16 cellular contexts compared by ENCODE assay signal in the genomic region with DNA sequence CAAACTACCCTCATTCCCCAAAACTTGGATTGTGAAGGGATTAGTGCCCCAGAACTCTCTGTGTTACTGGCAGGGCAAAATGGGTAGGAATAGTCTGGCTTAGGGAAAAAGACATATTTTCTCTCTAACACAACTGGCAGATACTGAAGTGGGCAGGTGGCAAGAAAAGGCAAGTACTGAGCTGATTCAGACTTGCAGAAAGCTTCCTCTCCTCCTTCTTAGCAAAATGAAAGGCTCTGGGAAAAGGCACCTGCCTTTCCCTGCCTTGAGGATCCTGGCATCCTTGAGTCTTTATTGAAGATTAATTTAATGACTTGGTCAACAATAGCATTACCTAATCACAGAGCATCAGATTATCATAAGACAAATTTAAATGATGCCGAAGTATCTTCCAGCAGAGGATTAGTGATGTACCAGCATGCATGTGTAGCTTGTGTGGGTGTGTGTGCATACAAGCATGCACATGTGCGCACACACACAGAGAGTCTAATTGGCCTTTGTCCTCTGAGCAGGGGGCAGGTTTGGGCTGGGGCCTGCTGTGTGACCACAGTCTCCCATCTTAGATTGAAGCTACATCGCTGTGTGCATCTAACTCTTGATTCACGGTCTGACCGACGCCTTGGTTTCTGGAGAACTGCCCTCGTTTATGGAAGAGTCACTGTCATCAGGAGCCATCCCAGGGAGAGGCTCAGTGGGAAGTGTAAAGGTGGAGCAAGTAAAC.
DNase-seq lines count a peak whose midpoint lies in the region; TF ChIP-seq lines count a peak whose summit lies in the region.
"Had no signal": no experiment of that assay in that cellular context is flagged by ENCODE, and none has a peak within 500 bp of the region (broad histone marks: within the 10 kb centered on the region; RNA-seq: fewer than 3 reads in every experiment).

No MANE protein-coding gene starts in this region.

- peaks cover 57% of the 10 kb centered on the region for H3K4me1 Mint-ChIP-seq in neural progenitor cell
- H3K4me1 Mint-ChIP-seq: central memory CD8-positive, alpha-beta T cell; memory B cell had no signal

- no peak for TF ChIP-seq EP300 in transverse colon (IDR thresholded peaks at IDR 0.05; ENCODE audit: low read depth)

- no peaks in the 10 kb centered on the region for H3F3A ChIP-seq in neural progenitor cell (ENCODE audit: low read depth)

- H3K27ac ChIP-seq in neural progenitor cell (no peak overlapping the region), transverse colon (peak overlapping the region; percentile 60 to 78 (median 74))
- H3K27ac ChIP-seq: 22Rv1 had no signal

- peaks cover 30% of the 10 kb centered on the region for H3K36me3 Mint-ChIP-seq in neural progenitor cell
- H3K36me3 Mint-ChIP-seq: activated CD8-positive, alpha-beta memory T cell treated with anti-CD3 and anti-CD28 coated beads, Interleukin-2, amount 10 ng/mL, durations not matched to agents 7 days and 5 days had no signal

- H3K9me3 Mint-ChIP-seq in neural progenitor cell: no peaks in the 10 kb centered on the region
- H3K9me3 Mint-ChIP-seq: activated naive CD4-positive, alpha-beta T cell treated with anti-CD3 and anti-CD28 coated beads for 36 hours; central memory CD8-positive, alpha-beta T cell; memory B cell had no signal

- no peak for TF ChIP-seq POLR2A in transverse colon (IDR thresholded peaks at IDR 0.05)

- no peaks in the 10 kb centered on the region for H3K27me3 ChIP-seq in neural progenitor cell
- no peaks in the 10 kb centered on the region for H3K27me3 ChIP-seq in transverse colon

- TF ChIP-seq CTCF in epithelial cell of esophagus (IDR thresholded peaks at IDR 0.05; ENCODE audit: insufficient read depth, low read depth, low read length, missing control alignments) (no peak), neural progenitor cell (IDR thresholded peaks at IDR 0.05) (no peak), transverse colon (IDR thresholded peaks at IDR 0.05) (no peak)

- H3K36me3 ChIP-seq in neural progenitor cell: no peaks in the 10 kb centered on the region
- H3K36me3 ChIP-seq in transverse colon: peaks cover 0 to 21% (median 9%) of the 10 kb centered on the region in 4 donors

- no peaks in the 10 kb centered on the region for H3K9me3 ChIP-seq in neural progenitor cell (ENCODE audit: low read depth)
- H3K9me3 ChIP-seq in transverse colon: no peaks in the 10 kb centered on the region

- H2AFZ ChIP-seq in neural progenitor cell (replicated peaks): no peak overlapping the region

- in situ Hi-C loops in transverse colon (cut with MboI; ENCODE audit: low pct_ligation_motif_present in 1 of 4, low pct_unique_long_range_greater_than_20kb in 1 of 4, low sequenced_read_pairs in 3 of 4): no loop called here
- in situ Hi-C loops in ACHN (cut with HindIII; ENCODE audit: low pct_ligation_motif_present, low pct_unique_long_range_greater_than_20kb, low sequenced_read_pairs): no loop called here

- H3K4me3 Mint-ChIP-seq in neural progenitor cell: peak overlapping the region; percentile 4
- H3K4me3 Mint-ChIP-seq: activated CD8-positive, alpha-beta memory T cell treated with anti-CD3 and anti-CD28 coated beads, Interleukin-2, amount 10 ng/mL, durations not matched to agents 7 days and 5 days; activated naive CD4-positive, alpha-beta T cell treated with anti-CD3 and anti-CD28 coated beads for 36 hours; central memory CD8-positive, alpha-beta T cell; memory B cell had no signal

- H3K27ac Mint-ChIP-seq in neural progenitor cell: no peak overlapping the region
- H3K27ac Mint-ChIP-seq: activated CD8-positive, alpha-beta memory T cell treated with anti-CD3 and anti-CD28 coated beads, Interleukin-2, amount 10 ng/mL, durations not matched to agents 7 days and 5 days; activated naive CD4-positive, alpha-beta T cell treated with anti-CD3 and anti-CD28 coated beads for 36 hours; memory B cell had no signal

- H3K4me1 ChIP-seq in neural progenitor cell (peaks cover 5% of the 10 kb centered on the region), transverse colon (peaks cover 29 to 84% (median 48%) of the 10 kb centered on the region in 4 donors)

- WGBS in transverse colon (ENCODE audit: low coverage in 1 of 2), 2 donors: 70 to 71% methylated on average over 2 to 7 of the region's 7 CpGs

- intact Hi-C loops in transverse colon (cut with DNase I; ENCODE audit: low total_unique reads): loop anchor here (10.0 kb wide), 1 partner anchor 53 kb away; no protein-coding TSS in a partner anchor

- H3K79me2 ChIP-seq in neural progenitor cell (ENCODE audit: low read depth): no peaks in the 10 kb centered on the region

- H3K4me3 ChIP-seq in epithelial cell of esophagus (ENCODE audit: low read length) (no peak overlapping the region), neural progenitor cell (no peak overlapping the region), transverse colon (no peak overlapping the region)

- no peaks in the 10 kb centered on the region for H3K27me3 Mint-ChIP-seq in neural progenitor cell (ENCODE audit: insufficient read depth, low read depth)
- H3K27me3 Mint-ChIP-seq: activated CD8-positive, alpha-beta memory T cell treated with anti-CD3 and anti-CD28 coated beads, Interleukin-2, amount 10 ng/mL, durations not matched to agents 7 days and 5 days; central memory CD8-positive, alpha-beta T cell; memory B cell had no signal

- H3K4me2 ChIP-seq in neural progenitor cell: no peak overlapping the region

- peak; percentile 25 for DNase-seq in NCI-H82 (lab: John Stamatoyannopoulos, UW)
- no peak for DNase-seq in NCI-H82 treated with DMSO at 0.1 percent for 48 hours (lab: John Stamatoyannopoulos, UW; ENCODE audit: unreplicated experiment)
- peak; percentile 58 for DNase-seq in epithelial cell of esophagus (ENCODE audit: low read depth)
- no peak for DNase-seq in neural progenitor cell (ENCODE audit: low spot score)
- no peak for DNase-seq in transverse colon
- no peak for DNase-seq in ACHN
- DNase-seq in NCI-H2107 (lab: John Stamatoyannopoulos, UW): no peak
- no peak for DNase-seq in AG08395 (ENCODE audit: low spot score)
- DNase-seq: activated CD8-positive, alpha-beta memory T cell treated with anti-CD3 and anti-CD28 coated beads, Interleukin-2, amount 10 ng/mL, durations not matched to agents 7 days and 5 days; activated naive CD4-positive, alpha-beta T cell treated with anti-CD3 and anti-CD28 coated beads for 36 hours; NCI-H1048; occipital lobe; stimulated activated CD8-positive, alpha-beta memory T cell treated with anti-CD3 and anti-CD28 coated beads, Interleukin-4, amount 100 ng/mL, for 48 hours had no signal

- no peak overlapping the region for H3K9ac ChIP-seq in neural progenitor cell

- no peaks in the 10 kb centered on the region for H4K20me1 ChIP-seq in neural progenitor cell (ENCODE audit: low read depth)

Comparison
In these comparisons a context has a peak if more than half of its experiments do, and no peak if none do; other contexts are left out.
1. DNase-seq: peak in NCI-H82 (single experiment) and epithelial cell of esophagus (single experiment); none in NCI-H82 treated with DMSO at 0.1 percent for 48 hours (single experiment), neural progenitor cell (single experiment), transverse colon (single experiment), ACHN (single experiment), NCI-H2107 (single experiment) and AG08395 (single experiment).